16 cellular contexts compared by ENCODE assay signal in genomic region chr22:47123006-47123826, GRCh38.
A peak's percentile ranks its signal among the peaks of the same experiment; 100 is the strongest.
DNase-seq lines count a peak whose midpoint lies in the region; ATAC-seq and TF ChIP-seq lines count a peak whose summit lies in the region.
"Had no signal": no experiment of that assay in that cellular context is flagged by ENCODE, and none has a peak within 500 bp of the region (broad histone marks: within the 10 kb centered on the region; RNA-seq: fewer than 3 reads in every experiment).

No MANE protein-coding gene starts in this region.

- H3K4me3 Mint-ChIP-seq in activated T-cell treated with anti-CD3 and anti-CD28 coated beads, Interleukin-2, amount 50 U/mL, for 72 hours: no peak overlapping the region
- no peak overlapping the region for H3K4me3 Mint-ChIP-seq in stimulated activated effector memory CD8-positive, alpha-beta T cell treated with anti-CD3 and anti-CD28 coated beads, Interleukin-12 subunit alpha, Interleukin-12 subunit beta, amount 100 ng/mL, for 72 hours
- H3K4me3 Mint-ChIP-seq: naive B cell had no signal

- no peaks in the 10 kb centered on the region for H3K27me3 Mint-ChIP-seq in activated T-cell treated with anti-CD3 and anti-CD28 coated beads, Interleukin-2, amount 50 U/mL, for 72 hours (ENCODE audit: low read depth)
- H3K27me3 Mint-ChIP-seq: naive B cell had no signal

- H3K36me3 Mint-ChIP-seq in activated T-cell treated with anti-CD3 and anti-CD28 coated beads, Interleukin-2, amount 50 U/mL, for 72 hours (ENCODE audit: insufficient read depth in 2 of 2): no peaks in the 10 kb centered on the region
- H3K36me3 Mint-ChIP-seq in stimulated activated effector memory CD8-positive, alpha-beta T cell treated with anti-CD3 and anti-CD28 coated beads, Interleukin-12 subunit alpha, Interleukin-12 subunit beta, amount 100 ng/mL, for 72 hours: peaks cover 7% of the 10 kb centered on the region
- H3K36me3 Mint-ChIP-seq: naive B cell had no signal

- no peak for DNase-seq in activated T-cell treated with anti-CD3 and anti-CD28 coated beads, Interleukin-2, amount 50 U/mL, for 72 hours
- DNase-seq in activated T-cell treated with anti-CD3 and anti-CD28 coated beads, Interleukin-2, amount 50 U/mL, for 1 hour: no peak
- DNase-seq in Jurkat, Clone E6-1 (ENCODE audit: low read depth, low spot score): peak; percentile 45
- DNase-seq in epithelial cell of esophagus (ENCODE audit: low read depth) (peak; percentile 78), NCI-H526 treated with DMSO at 0.1 percent for 48 hours (lab: John Stamatoyannopoulos, UW) (no peak)
- no peak for DNase-seq in stimulated activated effector memory CD8-positive, alpha-beta T cell treated with anti-CD3 and anti-CD28 coated beads, Interleukin-12 subunit alpha, Interleukin-12 subunit beta, amount 100 ng/mL, for 72 hours (ENCODE audit: low spot score in 2 of 2)
- DNase-seq: activated gamma-delta T cell; DMS79; H7; naive B cell; NCI-H1694; NK-92 treated with Interleukin-12 subunit alpha and Interleukin-12 subunit beta, amount 100 ng/mL, for 24 hours; transverse colon had no signal

- no peak for ATAC-seq in activated T-cell treated with anti-CD3 and anti-CD28 coated beads, Interleukin-2, amount 50 U/mL, for 72 hours (replicated peaks in 1 of 2)
- no peak for ATAC-seq in stimulated activated effector memory CD8-positive, alpha-beta T cell treated with anti-CD3 and anti-CD28 coated beads, Interleukin-12 subunit alpha, Interleukin-12 subunit beta, amount 100 ng/mL, for 72 hours
- ATAC-seq in HG02840 (IDR thresholded peaks at IDR 0.05; ENCODE audit: low FRiP score, unreplicated experiment) (no peak), GM18520 (IDR thresholded peaks at IDR 0.05; ENCODE audit: unreplicated experiment) (no peak)

- H3K27ac Mint-ChIP-seq in activated T-cell treated with anti-CD3 and anti-CD28 coated beads, Interleukin-2, amount 50 U/mL, for 72 hours: peak overlapping the region; percentile 43
- H3K27ac Mint-ChIP-seq in stimulated activated effector memory CD8-positive, alpha-beta T cell treated with anti-CD3 and anti-CD28 coated beads, Interleukin-12 subunit alpha, Interleukin-12 subunit beta, amount 100 ng/mL, for 72 hours: peak overlapping the region; percentile 90

- TF ChIP-seq CTCF in epithelial cell of esophagus (IDR thresholded peaks at IDR 0.05; ENCODE audit: insufficient read depth, low read depth, low read length, missing control alignments): no peak

- H3K4me1 Mint-ChIP-seq in activated T-cell treated with anti-CD3 and anti-CD28 coated beads, Interleukin-2, amount 50 U/mL, for 72 hours (ENCODE audit: low read depth): peaks cover 12% of the 10 kb centered on the region
- peaks cover 18% of the 10 kb centered on the region for H3K4me1 Mint-ChIP-seq in stimulated activated effector memory CD8-positive, alpha-beta T cell treated with anti-CD3 and anti-CD28 coated beads, Interleukin-12 subunit alpha, Interleukin-12 subunit beta, amount 100 ng/mL, for 72 hours

- no peaks in the 10 kb centered on the region for H3K9me3 Mint-ChIP-seq in activated T-cell treated with anti-CD3 and anti-CD28 coated beads, Interleukin-2, amount 50 U/mL, for 72 hours
- H3K9me3 Mint-ChIP-seq in stimulated activated effector memory CD8-positive, alpha-beta T cell treated with anti-CD3 and anti-CD28 coated beads, Interleukin-12 subunit alpha, Interleukin-12 subunit beta, amount 100 ng/mL, for 72 hours: no peaks in the 10 kb centered on the region
- H3K9me3 Mint-ChIP-seq: naive B cell had no signal

- H3K4me3 ChIP-seq in Jurkat, Clone E6-1 (ENCODE audit: low read length): no peak overlapping the region
- H3K4me3 ChIP-seq in epithelial cell of esophagus (ENCODE audit: low read length): no peak overlapping the region
- H3K4me3 ChIP-seq: lung, transverse colon had no signal

Comparison
In these comparisons a context has a peak if more than half of its experiments do, and no peak if none do; other contexts are left out.
1. DNase-seq: peak in Jurkat, Clone E6-1 (single experiment) and epithelial cell of esophagus (single experiment); none in activated T-cell treated with anti-CD3 and anti-CD28 coated beads, Interleukin-2, amount 50 U/mL, for 72 hours (0 of 2), activated T-cell treated with anti-CD3 and anti-CD28 coated beads, Interleukin-2, amount 50 U/mL, for 1 hour (single experiment), stimulated activated effector memory CD8-positive, alpha-beta T cell treated with anti-CD3 and anti-CD28 coated beads, Interleukin-12 subunit alpha, Interleukin-12 subunit beta, amount 100 ng/mL, for 72 hours (0 of 2) and NCI-H526 treated with DMSO at 0.1 percent for 48 hours (single experiment).